ENCODE assay signal across 18 cellular contexts in the genomic region with DNA sequence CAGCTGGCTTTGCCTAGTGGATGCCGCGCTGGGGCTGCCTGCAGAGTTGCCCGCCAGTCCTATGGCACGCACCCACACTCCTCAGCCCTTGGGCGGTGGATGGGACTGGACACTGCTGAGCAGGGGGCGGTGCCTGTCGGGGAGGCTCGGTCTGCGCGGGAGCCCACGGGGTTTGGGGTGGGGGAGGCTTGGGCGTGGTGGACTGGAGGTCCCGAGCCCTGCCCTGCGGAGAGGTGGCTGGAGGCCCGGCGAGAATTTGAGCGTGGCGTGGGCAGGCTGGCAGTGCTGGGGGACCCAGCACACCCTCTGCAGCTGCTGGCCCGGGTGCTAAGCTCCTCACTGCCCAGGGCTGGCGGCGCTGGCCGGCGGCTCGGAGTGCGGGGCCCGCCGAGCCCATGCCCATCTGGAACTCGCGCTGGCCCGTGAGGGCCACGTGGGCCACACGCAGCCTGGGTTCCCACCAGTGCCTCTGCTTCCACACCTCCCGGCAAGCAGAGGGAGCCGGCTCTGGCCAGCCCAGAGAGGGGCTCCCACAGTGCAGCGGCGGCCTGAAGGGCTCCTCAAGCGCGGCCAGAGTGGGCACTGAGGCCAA.
DNase-seq lines count a peak whose midpoint lies in the region; ATAC-seq and TF ChIP-seq lines count a peak whose summit lies in the region.
"Had no signal": no experiment of that assay in that cellular context is flagged by ENCODE, and none has a peak within 500 bp of the region (broad histone marks: within the 10 kb centered on the region; RNA-seq: fewer than 3 reads in every experiment).

No MANE protein-coding gene starts in this region.

- no peak for DNase-seq in left ventricle myocardium superior
- DNase-seq in cardiac septum (ENCODE audit: low spot score): no peak
- peak; percentile 46 for DNase-seq in lower lobe of right lung
- no peak for DNase-seq in DMS79 (lab: John Stamatoyannopoulos, UW)
- DNase-seq in HuH-7.5 (ENCODE audit: low spot score): no peak
- DNase-seq in NK-92 treated with Interleukin-12 subunit alpha and Interleukin-12 subunit beta, amount 100 ng/mL, for 24 hours (lab: John Stamatoyannopoulos, UW): no peak
- DNase-seq: EL, KBM-7, NCI-H1436, NCI-H2029, NCI-H2171, NCI-H446, NCI-H69, OCI-M1 had no signal

- H3K4me1 ChIP-seq in lower lobe of right lung: peaks cover 2% of the 10 kb centered on the region
- H3K4me1 ChIP-seq: A549 had no signal

- TF ChIP-seq CTCF in lower lobe of right lung (IDR thresholded peaks at IDR 0.05): no peak

- no peaks in the 10 kb centered on the region for H3K9me3 ChIP-seq in lower lobe of right lung
- H3K9me3 ChIP-seq: A549 had no signal

- H3K27me3 ChIP-seq in lower lobe of right lung (ENCODE audit: low read depth): no peaks in the 10 kb centered on the region

- H3K27ac ChIP-seq in lower lobe of right lung: no peak overlapping the region
- H3K27ac ChIP-seq: A549, C4-2B had no signal

- no peaks in the 10 kb centered on the region for H3K36me3 ChIP-seq in lower lobe of right lung

- peak; percentile 14 for ATAC-seq in left ventricle myocardium superior
- ATAC-seq in esophagus mucosa: peak; percentile 55
- ATAC-seq in lower lobe of right lung: peak; percentile 47 to 54
- ATAC-seq in HG03520 (IDR thresholded peaks at IDR 0.05; ENCODE audit: unreplicated experiment): no peak

- no peak overlapping the region for H3K4me3 ChIP-seq in lower lobe of right lung
- H3K4me3 ChIP-seq: A549 had no signal

- intact Hi-C loops in left ventricle myocardium superior (cut with micrococcal nuclease) (no loop called here), cardiac septum (cut with DNase I) (no loop called here), lower lobe of right lung (cut with DNase I) (no loop called here)
